Comparison of ENCODE assay signal across 11 cellular contexts in genomic region chr2:236166781-236167296, GRCh38. TPM values are rescaled to one million over a fixed set of nuclear protein-coding genes. Genes with fewer than 3 reads are reported as not detected.
A peak's percentile ranks its signal among the peaks of the same experiment; 100 is the strongest.
DNase-seq lines count a peak whose midpoint lies in the region; ATAC-seq and TF ChIP-seq lines count a peak whose summit lies in the region.
"Had no signal": no experiment of that assay in that cellular context is flagged by ENCODE, and none has a peak within 500 bp of the region (broad histone marks: within the 10 kb centered on the region; RNA-seq: fewer than 3 reads in every experiment).

No MANE protein-coding gene starts in this region.

- H3K27me3 ChIP-seq in SK-N-SH (ENCODE audit: insufficient read depth) = peaks cover 77% of the 10 kb centered on the region
- peaks cover 80% of the 10 kb centered on the region for H3K27me3 ChIP-seq in iPS DF 6.9 (ENCODE audit: control insufficient read depth, insufficient read depth, low read length)
- peaks cover 9 to 100% (median 100%) of the 10 kb centered on the region in 7 donors for H3K27me3 ChIP-seq in spleen (replicated peaks in 1 of 7)

- H3K4me3 Mint-ChIP-seq in activated CD4-positive, alpha-beta T cell treated with anti-CD3 and anti-CD28 coated beads, Interleukin-2, amount 10 ng/mL, durations not matched to agents 24 days and 14 days = no peak overlapping the region
- no peak overlapping the region for H3K4me3 Mint-ChIP-seq in activated T-helper 2 cell treated with anti-CD3 and anti-CD28 coated beads, Interferon-gamma antibody, Interleukin-2, Interleukin-4, amounts not matched to agents 10 μg/mL and 5 μg/mL and 100 μg/mL, durations not matched to agents 14 hours and 24 hours and 36 hours (ENCODE audit: low read depth)

- CTCF ChIA-PET in SK-N-SH (lab: Yijun Ruan, JAX) = interaction anchor here (1.7 to 2.6 kb wide), 3 partner anchors 9 to 387 kb away, joined by 6 to 28 read pairs (median 21); no protein-coding TSS in a partner anchor

- H3K4me2 ChIP-seq in SK-N-SH = peak overlapping the region; percentile 81

- no peak for ATAC-seq in GM21717 (IDR thresholded peaks at IDR 0.05; ENCODE audit: unreplicated experiment)

- no peaks in the 10 kb centered on the region for H3K4me1 Mint-ChIP-seq in activated CD4-positive, alpha-beta T cell treated with anti-CD3 and anti-CD28 coated beads, Interleukin-2, amount 10 ng/mL, durations not matched to agents 24 days and 14 days
- no peaks in the 10 kb centered on the region for H3K4me1 Mint-ChIP-seq in activated T-helper 2 cell treated with anti-CD3 and anti-CD28 coated beads, Interferon-gamma antibody, Interleukin-2, Interleukin-4, amounts not matched to agents 10 μg/mL and 5 μg/mL and 100 μg/mL, durations not matched to agents 14 hours and 24 hours and 36 hours (ENCODE audit: low read depth)

- peaks cover 3% of the 10 kb centered on the region for H3K36me3 Mint-ChIP-seq in activated CD4-positive, alpha-beta T cell treated with anti-CD3 and anti-CD28 coated beads, Interleukin-2, amount 10 ng/mL, durations not matched to agents 24 days and 14 days (ENCODE audit: low read depth)
- no peaks in the 10 kb centered on the region for H3K36me3 Mint-ChIP-seq in activated T-helper 2 cell treated with anti-CD3 and anti-CD28 coated beads, Interferon-gamma antibody, Interleukin-2, Interleukin-4, amounts not matched to agents 10 μg/mL and 5 μg/mL and 100 μg/mL, durations not matched to agents 14 hours and 24 hours and 36 hours (ENCODE audit: low read depth)
- H3K36me3 Mint-ChIP-seq: IgD-negative memory B cell, naive B cell had no signal

- H3K4me3 ChIP-seq in SK-N-SH (ENCODE audit: low read depth in 2 of 2, low read length in 1 of 2) (peak overlapping the region; percentile 34 to 60; a peak in 3 of 4 replicates), iPS DF 6.9 (ENCODE audit: low read length) (peak overlapping the region; percentile 35; the same call in 1 of the 2 replicates), spleen (peak overlapping the region in 7 of 8 donors; percentile 5 to 57 (median 24))

- H3K27me3 Mint-ChIP-seq in activated CD4-positive, alpha-beta T cell treated with anti-CD3 and anti-CD28 coated beads, Interleukin-2, amount 10 ng/mL, durations not matched to agents 24 days and 14 days = peaks cover 56% of the 10 kb centered on the region
- peaks cover 63% of the 10 kb centered on the region for H3K27me3 Mint-ChIP-seq in activated T-helper 2 cell treated with anti-CD3 and anti-CD28 coated beads, Interferon-gamma antibody, Interleukin-2, Interleukin-4, amounts not matched to agents 10 μg/mL and 5 μg/mL and 100 μg/mL, durations not matched to agents 14 hours and 24 hours and 36 hours (ENCODE audit: low read depth)

- TF ChIP-seq POLR2A in spleen (IDR thresholded peaks at IDR 0.05) = no peak

- TF ChIP-seq CTCF in SK-N-SH (IDR thresholded peaks at IDR 0.05) (no peak), spleen (IDR thresholded peaks at IDR 0.05 in 8 of 11, conservative IDR thresholded peaks at IDR 0.05 in 3 of 11) (no peak)

- H3K9me2 ChIP-seq in SK-N-SH = no peaks in the 10 kb centered on the region

- intact Hi-C loops in activated CD4-positive, alpha-beta T cell treated with anti-CD3 and anti-CD28 coated beads, Interleukin-2, amount 10 ng/mL, durations not matched to agents 24 days and 14 days (cut with micrococcal nuclease) = loop anchor here (1.0 kb wide), 1 partner anchor 12 kb away; no protein-coding TSS in a partner anchor
- intact Hi-C loops in spleen (cut with DNase I; ENCODE audit: low total_unique reads) = no loop called here
- intact Hi-C loops in activated T-helper 2 cell treated with anti-CD3 and anti-CD28 coated beads, Interferon-gamma antibody, Interleukin-2, Interleukin-4, amounts not matched to agents 10 μg/mL and 5 μg/mL and 100 μg/mL, durations not matched to agents 14 hours and 24 hours and 36 hours (cut with micrococcal nuclease) = loop anchor here (5.0 kb wide), 2 partner anchors 500 to 675 kb away; partner anchors contain the start of gene AGAP1

- H4K20me1 ChIP-seq in SK-N-SH (ENCODE audit: insufficient read depth) = no peaks in the 10 kb centered on the region

- H3K79me2 ChIP-seq in SK-N-SH (ENCODE audit: insufficient read depth) = no peaks in the 10 kb centered on the region

- H3F3A ChIP-seq in SK-N-SH (replicated peaks; ENCODE audit: insufficient read depth) = no peaks in the 10 kb centered on the region

- 6% methylated on average over 6 of the region's 29 CpGs for WGBS in SK-N-SH (ENCODE audit: low lambda C conversion rate)
- no CpG with 5 or more reads among the region's 29 CpGs for WGBS in iPS DF 6.9 (ENCODE audit: insufficient coverage, insufficient read length)
- WGBS in spleen, 5 donors = 3 to 9% (median 4%) methylated on average over 21 to 29 of the region's 29 CpGs

- POLR2A ChIA-PET in SK-N-SH (lab: Yijun Ruan, JAX) = no interaction called here

- H3K4me1 ChIP-seq in SK-N-SH (ENCODE audit: control insufficient read depth in 1 of 2, insufficient read depth in 2 of 2, low read depth in 1 of 2, low read length in 1 of 2) (peaks cover 0 to 12% of the 10 kb centered on the region in 2 experiments; a peak in 2 of 4 replicates), iPS DF 6.9 (ENCODE audit: control insufficient read depth, insufficient read depth, low read length) (peaks cover 13% of the 10 kb centered on the region), spleen (peaks cover 12 to 73% (median 52%) of the 10 kb centered on the region in 6 donors)

- peak overlapping the region; percentile 32 for H3K27ac Mint-ChIP-seq in activated CD4-positive, alpha-beta T cell treated with anti-CD3 and anti-CD28 coated beads, Interleukin-2, amount 10 ng/mL, durations not matched to agents 24 days and 14 days
- H3K27ac Mint-ChIP-seq in activated T-helper 2 cell treated with anti-CD3 and anti-CD28 coated beads, Interferon-gamma antibody, Interleukin-2, Interleukin-4, amounts not matched to agents 10 μg/mL and 5 μg/mL and 100 μg/mL, durations not matched to agents 14 hours and 24 hours and 36 hours = no peak overlapping the region
- H3K27ac Mint-ChIP-seq: IgD-negative memory B cell had no signal

- no peak for DNase-seq in activated CD4-positive, alpha-beta T cell treated with anti-CD3 and anti-CD28 coated beads, Interleukin-2, amount 10 ng/mL, durations not matched to agents 24 days and 14 days
- no peak for DNase-seq in activated CD4-positive, alpha-beta T cell treated with anti-CD3 and anti-CD28 coated beads for 4 hours
- DNase-seq in SK-N-SH = peak; percentile 51
- DNase-seq in iPS DF 6.9 (ENCODE audit: low read depth, low spot score) = no peak
- no peak for DNase-seq in spleen
- no peak for DNase-seq in NCI-H2196 (lab: John Stamatoyannopoulos, UW; ENCODE audit: unreplicated experiment)
- DNase-seq in activated T-helper 2 cell treated with anti-CD3 and anti-CD28 coated beads, Interferon-gamma antibody, Interleukin-2, Interleukin-4, amounts not matched to agents 10 μg/mL and 5 μg/mL and 100 μg/mL, durations not matched to agents 14 hours and 24 hours and 36 hours (ENCODE audit: low spot score) = no peak
- DNase-seq: naive B cell had no signal

- H3K9me3 ChIP-seq in SK-N-SH = no peaks in the 10 kb centered on the region
- H3K9me3 ChIP-seq in iPS DF 6.9 (ENCODE audit: control insufficient read depth, insufficient read depth, low read length) = no peaks in the 10 kb centered on the region
- peaks cover 0 to 9% (median 0%) of the 10 kb centered on the region in 8 donors for H3K9me3 ChIP-seq in spleen

- H2AFZ ChIP-seq in SK-N-SH (ENCODE audit: low read depth) = no peak overlapping the region

- no peak for TF ChIP-seq RAD21 in SK-N-SH (IDR thresholded peaks at IDR 0.05; ENCODE audit: low read length)

- no peaks in the 10 kb centered on the region for H3K36me3 ChIP-seq in SK-N-SH (replicated peaks in 1 of 2; ENCODE audit: control insufficient read depth in 1 of 2, insufficient read depth in 2 of 2, low read length in 1 of 2)
- no peaks in the 10 kb centered on the region for H3K36me3 ChIP-seq in iPS DF 6.9 (ENCODE audit: control insufficient read depth, insufficient read depth, low read length)
- H3K36me3 ChIP-seq in spleen = no peaks in the 10 kb centered on the region

- H3K9me3 Mint-ChIP-seq in activated CD4-positive, alpha-beta T cell treated with anti-CD3 and anti-CD28 coated beads, Interleukin-2, amount 10 ng/mL, durations not matched to agents 24 days and 14 days = no peaks in the 10 kb centered on the region
- H3K9me3 Mint-ChIP-seq in activated T-helper 2 cell treated with anti-CD3 and anti-CD28 coated beads, Interferon-gamma antibody, Interleukin-2, Interleukin-4, amounts not matched to agents 10 μg/mL and 5 μg/mL and 100 μg/mL, durations not matched to agents 14 hours and 24 hours and 36 hours = no peaks in the 10 kb centered on the region
- H3K9me3 Mint-ChIP-seq: IgD-negative memory B cell had no signal

- H3K9ac ChIP-seq in SK-N-SH = no peak overlapping the region

- H3K27ac ChIP-seq in SK-N-SH (ENCODE audit: low read depth in 2 of 2, low read length in 1 of 2) (no peak overlapping the region), iPS DF 6.9 (ENCODE audit: low read length) (no peak overlapping the region), spleen (no peak overlapping the region)

- no peak for TF ChIP-seq EP300 in SK-N-SH (IDR thresholded peaks at IDR 0.05; ENCODE audit: borderline replicate concordance in 1 of 2, low read depth in 1 of 2, low read length in 1 of 2)

RNA-seq across cellular contexts. Expression of gene GBX2, which starts 1.3 kb away (rescaled TPM):
- total RNA-seq in activated CD4-positive, alpha-beta T cell treated with anti-CD3 and anti-CD28 coated beads, Interleukin-2, amount 10 ng/mL, durations not matched to agents 24 days and 14 days = not detected in 2 replicates
- polyA plus RNA-seq in SK-N-SH (2012; rRNA removed) (0.03 and 0.16 TPM in 2 replicates), spleen (not detected)
- polyA plus RNA-seq in SK-N-SH (2012; cell fraction: cytosol; rRNA removed) = 0.08 and 0.14 TPM in 2 replicates
- 0.14 and 0.33 TPM in 2 replicates for polyA plus RNA-seq in SK-N-SH (2012; cell fraction: nucleus; rRNA removed)
- under 1 TPM in 1 of 7 donors, not detected in 6; 0.69 TPM for total RNA-seq in spleen
- not detected in 2 replicates for total RNA-seq in activated T-helper 2 cell treated with anti-CD3 and anti-CD28 coated beads, Interferon-gamma antibody, Interleukin-2, Interleukin-4, amounts not matched to agents 10 μg/mL and 5 μg/mL and 100 μg/mL, durations not matched to agents 14 hours and 24 hours and 36 hours
- total RNA-seq: T-helper 1 cell treated with Interleukin-12 subunit alpha and Interleukin-12 subunit beta and Interleukin-4 antibody, amounts not matched to agents 30 ng/mL and 1 ng/mL, for 36 hours had no signal
- polyA plus RNA-seq: IgD-negative memory B cell had no signal
